ENCODE assay signal across 1 cellular context in the genomic region with DNA sequence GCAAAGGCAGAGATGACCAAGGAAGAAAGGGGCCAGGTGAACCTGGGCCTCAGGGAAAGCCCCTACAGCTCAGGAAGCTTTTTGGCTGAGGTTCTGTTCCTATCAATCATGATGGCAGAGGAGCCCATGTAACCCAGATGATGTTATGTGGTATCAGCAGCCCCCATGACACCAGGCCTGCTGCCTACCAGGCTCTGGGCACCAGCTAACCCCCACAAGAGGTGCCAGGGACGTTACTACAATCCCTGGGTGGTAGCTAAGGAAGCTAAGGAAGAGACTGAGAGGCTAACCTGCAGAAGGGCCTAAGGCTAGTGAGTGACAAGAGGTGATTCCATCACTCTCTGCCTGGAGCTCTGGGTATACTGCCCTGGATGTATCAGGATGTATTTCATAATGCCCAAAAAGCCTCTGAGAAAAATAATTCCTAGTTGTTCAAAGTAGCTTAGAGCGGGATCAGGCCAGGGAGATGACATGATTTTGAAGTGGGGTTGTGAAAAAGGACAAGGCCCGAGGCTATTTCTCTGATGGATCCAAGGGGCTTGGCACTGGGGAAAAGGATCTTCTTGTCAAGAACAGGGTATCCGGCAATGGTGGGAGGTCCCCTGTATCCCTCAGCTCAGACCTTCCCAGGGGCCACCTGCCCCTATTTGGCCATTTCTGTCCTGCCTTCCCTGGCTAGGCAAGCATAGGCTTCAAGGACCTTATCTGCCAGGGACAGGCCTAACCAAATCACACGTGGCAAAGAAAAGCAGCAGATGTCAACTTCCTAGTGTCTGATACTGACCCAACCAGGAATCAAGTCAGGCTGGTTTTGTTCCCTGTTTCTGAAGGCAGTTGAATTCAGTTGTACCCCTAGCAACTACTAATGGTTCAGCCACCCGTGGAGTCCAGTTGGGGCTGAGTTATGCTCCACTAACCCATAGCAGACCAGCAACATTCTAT.
TF ChIP-seq lines count a peak whose summit lies in the region.

No MANE protein-coding gene starts in this region.

TF ChIP-seq in K562, 482 proteins besides CTCF, POLR2A, EP300 and RAD21 (continued from another document and continues in another):
- TF ChIP-seq, protein P1, sequence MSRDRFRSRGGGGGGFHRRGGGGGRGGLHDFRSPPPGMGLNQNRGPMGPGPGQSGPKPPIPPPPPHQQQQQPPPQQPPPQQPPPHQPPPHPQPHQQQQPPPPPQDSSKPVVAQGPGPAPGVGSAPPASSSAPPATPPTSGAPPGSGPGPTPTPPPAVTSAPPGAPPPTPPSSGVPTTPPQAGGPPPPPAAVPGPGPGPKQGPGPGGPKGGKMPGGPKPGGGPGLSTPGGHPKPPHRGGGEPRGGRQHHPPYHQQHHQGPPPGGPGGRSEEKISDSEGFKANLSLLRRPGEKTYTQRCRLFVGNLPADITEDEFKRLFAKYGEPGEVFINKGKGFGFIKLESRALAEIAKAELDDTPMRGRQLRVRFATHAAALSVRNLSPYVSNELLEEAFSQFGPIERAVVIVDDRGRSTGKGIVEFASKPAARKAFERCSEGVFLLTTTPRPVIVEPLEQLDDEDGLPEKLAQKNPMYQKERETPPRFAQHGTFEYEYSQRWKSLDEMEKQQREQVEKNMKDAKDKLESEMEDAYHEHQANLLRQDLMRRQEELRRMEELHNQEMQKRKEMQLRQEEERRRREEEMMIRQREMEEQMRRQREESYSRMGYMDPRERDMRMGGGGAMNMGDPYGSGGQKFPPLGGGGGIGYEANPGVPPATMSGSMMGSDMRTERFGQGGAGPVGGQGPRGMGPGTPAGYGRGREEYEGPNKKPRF (IDR thresholded peaks at IDR 0.05; ENCODE audit: low read depth, low read length): no peak
- TF ChIP-seq ZNF232 (CRISPR knock-in tag; IDR thresholded peaks at IDR 0.05): no peak
- no peak for TF ChIP-seq CREB1 (IDR thresholded peaks at IDR 0.05)
- no peak for TF ChIP-seq CREB1 (CRISPR knock-in tag; IDR thresholded peaks at IDR 0.05)
- TF ChIP-seq YY1 (IDR thresholded peaks at IDR 0.05; ENCODE audit: borderline replicate concordance in 1 of 3, control insufficient read depth in 1 of 3, extremely low read depth in 1 of 3, insufficient read depth in 3 of 3, insufficient read length in 1 of 3, insufficient replicate concordance in 2 of 3, low read depth in 1 of 3, low read length in 2 of 3): no peak
- TF ChIP-seq ZC3H11A (IDR thresholded peaks at IDR 0.05; ENCODE audit: low read depth, low read length): no peak
- TF ChIP-seq KHSRP (IDR thresholded peaks at IDR 0.05): no peak
- TF ChIP-seq GATA2 (CRISPR knock-in tag; IDR thresholded peaks at IDR 0.05): peak; percentile 86
- no peak for TF ChIP-seq SP1 (CRISPR knock-in tag; IDR thresholded peaks at IDR 0.05)
- TF ChIP-seq, protein P2, sequence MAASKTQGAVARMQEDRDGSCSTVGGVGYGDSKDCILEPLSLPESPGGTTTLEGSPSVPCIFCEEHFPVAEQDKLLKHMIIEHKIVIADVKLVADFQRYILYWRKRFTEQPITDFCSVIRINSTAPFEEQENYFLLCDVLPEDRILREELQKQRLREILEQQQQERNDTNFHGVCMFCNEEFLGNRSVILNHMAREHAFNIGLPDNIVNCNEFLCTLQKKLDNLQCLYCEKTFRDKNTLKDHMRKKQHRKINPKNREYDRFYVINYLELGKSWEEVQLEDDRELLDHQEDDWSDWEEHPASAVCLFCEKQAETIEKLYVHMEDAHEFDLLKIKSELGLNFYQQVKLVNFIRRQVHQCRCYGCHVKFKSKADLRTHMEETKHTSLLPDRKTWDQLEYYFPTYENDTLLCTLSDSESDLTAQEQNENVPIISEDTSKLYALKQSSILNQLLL (CRISPR knock-in tag; IDR thresholded peaks at IDR 0.05; ENCODE audit: borderline replicate concordance): no peak
- TF ChIP-seq, protein P3, sequence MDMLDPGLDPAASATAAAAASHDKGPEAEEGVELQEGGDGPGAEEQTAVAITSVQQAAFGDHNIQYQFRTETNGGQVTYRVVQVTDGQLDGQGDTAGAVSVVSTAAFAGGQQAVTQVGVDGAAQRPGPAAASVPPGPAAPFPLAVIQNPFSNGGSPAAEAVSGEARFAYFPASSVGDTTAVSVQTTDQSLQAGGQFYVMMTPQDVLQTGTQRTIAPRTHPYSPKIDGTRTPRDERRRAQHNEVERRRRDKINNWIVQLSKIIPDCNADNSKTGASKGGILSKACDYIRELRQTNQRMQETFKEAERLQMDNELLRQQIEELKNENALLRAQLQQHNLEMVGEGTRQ (CRISPR knock-in tag; IDR thresholded peaks at IDR 0.05): no peak
- peak; percentile 60 for TF ChIP-seq PML (IDR thresholded peaks at IDR 0.05; ENCODE audit: low read length)
- no peak for TF ChIP-seq ETV1 (tag; conservative IDR thresholded peaks at IDR 0.05; ENCODE audit: low read depth)
- TF ChIP-seq BRF1 (IDR thresholded peaks at IDR 0.05; ENCODE audit: borderline replicate concordance, extremely low read depth, insufficient read length): no peak
- no peak for TF ChIP-seq MECOM (CRISPR knock-in tag; IDR thresholded peaks at IDR 0.05)
- TF ChIP-seq, protein P4, sequence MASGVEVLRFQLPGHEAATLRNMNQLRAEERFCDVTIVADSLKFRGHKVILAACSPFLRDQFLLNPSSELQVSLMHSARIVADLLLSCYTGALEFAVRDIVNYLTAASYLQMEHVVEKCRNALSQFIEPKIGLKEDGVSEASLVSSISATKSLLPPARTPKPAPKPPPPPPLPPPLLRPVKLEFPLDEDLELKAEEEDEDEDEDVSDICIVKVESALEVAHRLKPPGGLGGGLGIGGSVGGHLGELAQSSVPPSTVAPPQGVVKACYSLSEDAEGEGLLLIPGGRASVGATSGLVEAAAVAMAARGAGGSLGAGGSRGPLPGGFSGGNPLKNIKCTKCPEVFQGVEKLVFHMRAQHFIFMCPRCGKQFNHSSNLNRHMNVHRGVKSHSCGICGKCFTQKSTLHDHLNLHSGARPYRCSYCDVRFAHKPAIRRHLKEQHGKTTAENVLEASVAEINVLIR (CRISPR knock-in tag; IDR thresholded peaks at IDR 0.05): no peak
- TF ChIP-seq MYC (IDR thresholded peaks at IDR 0.05; ENCODE audit: low read depth, low read length): peak; percentile 55; the same call in 1 of the 2 replicates
- no peak for TF ChIP-seq MYC (CRISPR knock-in tag; IDR thresholded peaks at IDR 0.05; ENCODE audit: borderline replicate concordance, low read depth)
- no peak for TF ChIP-seq PHB2 (IDR thresholded peaks at IDR 0.05; ENCODE audit: low read depth)
- TF ChIP-seq SMARCB1 (IDR thresholded peaks at IDR 0.05; ENCODE audit: insufficient read length, low read depth): no peak
- no peak for TF ChIP-seq ZNF76 (CRISPR knock-in tag; IDR thresholded peaks at IDR 0.05; ENCODE audit: borderline replicate concordance)
- TF ChIP-seq, protein P5, sequence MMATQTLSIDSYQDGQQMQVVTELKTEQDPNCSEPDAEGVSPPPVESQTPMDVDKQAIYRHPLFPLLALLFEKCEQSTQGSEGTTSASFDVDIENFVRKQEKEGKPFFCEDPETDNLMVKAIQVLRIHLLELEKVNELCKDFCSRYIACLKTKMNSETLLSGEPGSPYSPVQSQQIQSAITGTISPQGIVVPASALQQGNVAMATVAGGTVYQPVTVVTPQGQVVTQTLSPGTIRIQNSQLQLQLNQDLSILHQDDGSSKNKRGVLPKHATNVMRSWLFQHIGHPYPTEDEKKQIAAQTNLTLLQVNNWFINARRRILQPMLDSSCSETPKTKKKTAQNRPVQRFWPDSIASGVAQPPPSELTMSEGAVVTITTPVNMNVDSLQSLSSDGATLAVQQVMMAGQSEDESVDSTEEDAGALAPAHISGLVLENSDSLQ (IDR thresholded peaks at IDR 0.05): no peak
- no peak for TF ChIP-seq FIP1L1 (IDR thresholded peaks at IDR 0.05; ENCODE audit: low read depth, low read length, poor library complexity, severe bottlenecking)
- TF ChIP-seq FOXP1 (CRISPR knock-in tag; IDR thresholded peaks at IDR 0.05): no peak
- TF ChIP-seq, protein P6, sequence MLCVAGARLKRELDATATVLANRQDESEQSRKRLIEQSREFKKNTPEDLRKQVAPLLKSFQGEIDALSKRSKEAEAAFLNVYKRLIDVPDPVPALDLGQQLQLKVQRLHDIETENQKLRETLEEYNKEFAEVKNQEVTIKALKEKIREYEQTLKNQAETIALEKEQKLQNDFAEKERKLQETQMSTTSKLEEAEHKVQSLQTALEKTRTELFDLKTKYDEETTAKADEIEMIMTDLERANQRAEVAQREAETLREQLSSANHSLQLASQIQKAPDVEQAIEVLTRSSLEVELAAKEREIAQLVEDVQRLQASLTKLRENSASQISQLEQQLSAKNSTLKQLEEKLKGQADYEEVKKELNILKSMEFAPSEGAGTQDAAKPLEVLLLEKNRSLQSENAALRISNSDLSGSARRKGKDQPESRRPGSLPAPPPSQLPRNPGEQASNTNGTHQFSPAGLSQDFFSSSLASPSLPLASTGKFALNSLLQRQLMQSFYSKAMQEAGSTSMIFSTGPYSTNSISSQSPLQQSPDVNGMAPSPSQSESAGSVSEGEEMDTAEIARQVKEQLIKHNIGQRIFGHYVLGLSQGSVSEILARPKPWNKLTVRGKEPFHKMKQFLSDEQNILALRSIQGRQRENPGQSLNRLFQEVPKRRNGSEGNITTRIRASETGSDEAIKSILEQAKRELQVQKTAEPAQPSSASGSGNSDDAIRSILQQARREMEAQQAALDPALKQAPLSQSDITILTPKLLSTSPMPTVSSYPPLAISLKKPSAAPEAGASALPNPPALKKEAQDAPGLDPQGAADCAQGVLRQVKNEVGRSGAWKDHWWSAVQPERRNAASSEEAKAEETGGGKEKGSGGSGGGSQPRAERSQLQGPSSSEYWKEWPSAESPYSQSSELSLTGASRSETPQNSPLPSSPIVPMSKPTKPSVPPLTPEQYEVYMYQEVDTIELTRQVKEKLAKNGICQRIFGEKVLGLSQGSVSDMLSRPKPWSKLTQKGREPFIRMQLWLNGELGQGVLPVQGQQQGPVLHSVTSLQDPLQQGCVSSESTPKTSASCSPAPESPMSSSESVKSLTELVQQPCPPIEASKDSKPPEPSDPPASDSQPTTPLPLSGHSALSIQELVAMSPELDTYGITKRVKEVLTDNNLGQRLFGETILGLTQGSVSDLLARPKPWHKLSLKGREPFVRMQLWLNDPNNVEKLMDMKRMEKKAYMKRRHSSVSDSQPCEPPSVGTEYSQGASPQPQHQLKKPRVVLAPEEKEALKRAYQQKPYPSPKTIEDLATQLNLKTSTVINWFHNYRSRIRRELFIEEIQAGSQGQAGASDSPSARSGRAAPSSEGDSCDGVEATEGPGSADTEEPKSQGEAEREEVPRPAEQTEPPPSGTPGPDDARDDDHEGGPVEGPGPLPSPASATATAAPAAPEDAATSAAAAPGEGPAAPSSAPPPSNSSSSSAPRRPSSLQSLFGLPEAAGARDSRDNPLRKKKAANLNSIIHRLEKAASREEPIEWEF (CRISPR knock-in tag; IDR thresholded peaks at IDR 0.05): no peak
- no peak for TF ChIP-seq XRCC4 (IDR thresholded peaks at IDR 0.05; ENCODE audit: extremely low read depth, insufficient read depth, insufficient read length)
- TF ChIP-seq ZNF282 (CRISPR knock-in tag; IDR thresholded peaks at IDR 0.05): no peak
- TF ChIP-seq, protein P7, sequence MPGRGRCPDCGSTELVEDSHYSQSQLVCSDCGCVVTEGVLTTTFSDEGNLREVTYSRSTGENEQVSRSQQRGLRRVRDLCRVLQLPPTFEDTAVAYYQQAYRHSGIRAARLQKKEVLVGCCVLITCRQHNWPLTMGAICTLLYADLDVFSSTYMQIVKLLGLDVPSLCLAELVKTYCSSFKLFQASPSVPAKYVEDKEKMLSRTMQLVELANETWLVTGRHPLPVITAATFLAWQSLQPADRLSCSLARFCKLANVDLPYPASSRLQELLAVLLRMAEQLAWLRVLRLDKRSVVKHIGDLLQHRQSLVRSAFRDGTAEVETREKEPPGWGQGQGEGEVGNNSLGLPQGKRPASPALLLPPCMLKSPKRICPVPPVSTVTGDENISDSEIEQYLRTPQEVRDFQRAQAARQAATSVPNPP (IDR thresholded peaks at IDR 0.05; ENCODE audit: borderline replicate concordance, insufficient read depth, insufficient read length): no peak
- TF ChIP-seq, protein P8, sequence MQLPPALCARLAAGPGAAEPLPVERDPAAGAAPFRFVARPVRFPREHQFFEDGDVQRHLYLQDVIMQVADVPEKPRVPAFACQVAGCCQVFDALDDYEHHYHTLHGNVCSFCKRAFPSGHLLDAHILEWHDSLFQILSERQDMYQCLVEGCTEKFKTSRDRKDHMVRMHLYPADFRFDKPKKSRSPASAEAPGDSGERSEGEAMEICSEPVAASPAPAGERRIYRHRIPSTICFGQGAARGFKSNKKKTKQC (CRISPR knock-in tag; IDR thresholded peaks at IDR 0.05): no peak
- TF ChIP-seq DPF2 (IDR thresholded peaks at IDR 0.05): peak; percentile 80
- TF ChIP-seq E2F3 (CRISPR knock-in tag; IDR thresholded peaks at IDR 0.05): no peak
- peak in 1 of 2 experiments; percentile 17; a peak in 1 of 3 replicates for TF ChIP-seq CBX3 (IDR thresholded peaks at IDR 0.05; ENCODE audit: borderline replicate concordance in 1 of 2, low read length in 2 of 2)
- TF ChIP-seq RFX1 (IDR thresholded peaks at IDR 0.05): peak; percentile 41; the same call in 1 of the 2 replicates
- TF ChIP-seq HIVEP1 (CRISPR knock-in tag; IDR thresholded peaks at IDR 0.05): no peak
- no peak for TF ChIP-seq ZNF274 (IDR thresholded peaks at IDR 0.05; ENCODE audit: borderline replicate concordance, low read depth, low read length)
- TF ChIP-seq CAMTA2 (CRISPR knock-in tag; conservative IDR thresholded peaks at IDR 0.05): no peak
- TF ChIP-seq JUNB (CRISPR knock-in tag; conservative IDR thresholded peaks at IDR 0.05): no peak
- no peak for TF ChIP-seq HMGN3 (IDR thresholded peaks at IDR 0.05; ENCODE audit: borderline replicate concordance, extremely low read depth, insufficient read length, low read depth, low read length)
- no peak for TF ChIP-seq RBM14 (IDR thresholded peaks at IDR 0.05; ENCODE audit: borderline replicate concordance, insufficient read depth, low read depth, low read length)
